In genomic region chr19:18021121-18021755, GRCh38 we compare ENCODE assay signal across 9 cellular contexts. TPM values are rescaled to one million over a fixed set of nuclear protein-coding genes. Genes with fewer than 3 reads are reported as not detected.
DNase-seq lines count a peak whose midpoint lies in the region; ATAC-seq, FAIRE-seq and TF ChIP-seq lines count a peak whose summit lies in the region.
"Had no signal": no experiment of that assay in that cellular context is flagged by ENCODE, and none has a peak within 500 bp of the region (broad histone marks: within the 10 kb centered on the region; RNA-seq: fewer than 3 reads in every experiment).

No MANE protein-coding gene starts in this region.

- peaks cover 60 to 84% (median 78%) of the 10 kb centered on the region in 3 donors for H3K4me1 Mint-ChIP-seq in naive B cell

- peak overlapping the region; percentile 97 to 100 (median 99) for H3K27ac Mint-ChIP-seq in naive B cell

- ATAC-seq in naive B cell (ENCODE audit: low read depth in 2 of 2): peak in 1 of 2 donors; percentile 17

- H3K36me3 ChIP-seq in effector memory CD4-positive, alpha-beta T cell (ENCODE audit: control insufficient read depth, insufficient read depth, low read length): no peaks in the 10 kb centered on the region
- no peaks in the 10 kb centered on the region for H3K36me3 ChIP-seq in tibial nerve

- H3K36me3 Mint-ChIP-seq in naive B cell: peaks cover 0 to 6% of the 10 kb centered on the region in 2 donors

- peak overlapping the region; percentile 55 to 88 (median 78) for H3K4me3 Mint-ChIP-seq in naive B cell

- no peaks in the 10 kb centered on the region for H3K27me3 Mint-ChIP-seq in naive B cell

- H3K4me1 ChIP-seq in effector memory CD4-positive, alpha-beta T cell (ENCODE audit: control insufficient read depth, insufficient read depth, low read length, poor library complexity, severe bottlenecking): peaks cover 45% of the 10 kb centered on the region
- peaks cover 0 to 78% (median 53%) of the 10 kb centered on the region in 4 donors for H3K4me1 ChIP-seq in tibial nerve

- H3K9me3 ChIP-seq in effector memory CD4-positive, alpha-beta T cell (ENCODE audit: control insufficient read depth, low read length): no peaks in the 10 kb centered on the region
- H3K9me3 ChIP-seq in tibial nerve: no peaks in the 10 kb centered on the region

- WGBS in tibial nerve, 2 donors: 43 to 48% methylated on average over 15 to 21 of the region's 21 CpGs

- H3K9me3 Mint-ChIP-seq in naive B cell: peaks cover 0 to 5% (median 3%) of the 10 kb centered on the region in 7 donors

- DNase-seq in HTR-8/SVneo (ENCODE audit: insufficient read length, low spot score) (peak; percentile 79), naive B cell (peak; percentile 45), tibial nerve (ENCODE audit: low spot score in 2 of 2) (peak; percentile 76 to 78), foreskin melanocyte (no peak), NCI-H2171 treated with DMSO at 0.1 percent for 48 hours (lab: John Stamatoyannopoulos, UW) (no peak)
- DNase-seq in activated CD4-positive, alpha-beta T cell treated with anti-CD3 and anti-CD28 coated beads, Interleukin-2, amount 50 U/mL, for 48 hours: peak; percentile 71 to 74
- peak; percentile 71 to 82 (median 73) for DNase-seq in effector memory CD4-positive, alpha-beta T cell

- H3K27ac ChIP-seq in 22Rv1 (peak overlapping the region; percentile 76), tibial nerve (peak overlapping the region; percentile 86 to 95 (median 90))
- H3K27ac ChIP-seq in effector memory CD4-positive, alpha-beta T cell (ENCODE audit: insufficient read depth, low read length, poor library complexity, severe bottlenecking): peak overlapping the region; percentile 73

- TF ChIP-seq EP300 in tibial nerve (IDR thresholded peaks at IDR 0.05): peak; percentile 84 to 85

- H3K4me3 ChIP-seq in effector memory CD4-positive, alpha-beta T cell (ENCODE audit: insufficient read depth, low read depth, low read length, poor library complexity, severe bottlenecking): no peak overlapping the region
- no peak overlapping the region for H3K4me3 ChIP-seq in tibial nerve

- TF ChIP-seq CTCF in 22Rv1 (IDR thresholded peaks at IDR 0.05): no peak
- TF ChIP-seq CTCF in tibial nerve (IDR thresholded peaks at IDR 0.05): no peak

- TF ChIP-seq POLR2A in tibial nerve (IDR thresholded peaks at IDR 0.05): peak in 1 of 2 donors; percentile 28

- no peaks in the 10 kb centered on the region for H3K27me3 ChIP-seq in effector memory CD4-positive, alpha-beta T cell (replicated peaks; ENCODE audit: control insufficient read depth, insufficient read depth, low read length, poor library complexity, severe bottlenecking)
- no peaks in the 10 kb centered on the region for H3K27me3 ChIP-seq in tibial nerve

- peak; percentile 78 for FAIRE-seq in HTR-8/SVneo (lab: Jason Lieb, UNC)
- FAIRE-seq: endometrium had no signal

RNA-seq across cellular contexts. Expression of gene ARRDC2, which starts 13.3 kb away (rescaled TPM):
- 100 to 1,000 TPM in 1 of 6 donors, 10 to 100 TPM in 5; 47.7 to 110 (median 50.8) TPM for polyA plus RNA-seq in naive B cell (ENCODE audit: low read depth in 6 of 6)
- 100 to 1,000 TPM; 127 to 180 (median 177) TPM for total RNA-seq in tibial nerve

RNA-seq across cellular contexts. Expression of gene KCNN1, which starts 54.3 kb away (rescaled TPM):
- under 1 TPM in 1 of 6 donors, not detected in 5; 0.27 TPM for polyA plus RNA-seq in naive B cell (ENCODE audit: low read depth in 6 of 6)
- total RNA-seq in tibial nerve: under 1 TPM in 1 of 4 donors, not detected in 3; under 0.01 TPM

Comparison
In these comparisons a context has a peak if more than half of its experiments do, and no peak if none do; other contexts are left out.
1. DNase-seq: peak in HTR-8/SVneo (single experiment), activated CD4-positive, alpha-beta T cell treated with anti-CD3 and anti-CD28 coated beads, Interleukin-2, amount 50 U/mL, for 48 hours (2 of 2), effector memory CD4-positive, alpha-beta T cell (3 of 3), naive B cell (single experiment) and tibial nerve (2 of 2); none in foreskin melanocyte (single experiment) and NCI-H2171 treated with DMSO at 0.1 percent for 48 hours (single experiment).
2. Peak in every context shown above with its lines, with median percentiles within 50 percentile points of each other: H3K27ac ChIP-seq.